11 cellular contexts compared by ENCODE assay signal in the genomic region with DNA sequence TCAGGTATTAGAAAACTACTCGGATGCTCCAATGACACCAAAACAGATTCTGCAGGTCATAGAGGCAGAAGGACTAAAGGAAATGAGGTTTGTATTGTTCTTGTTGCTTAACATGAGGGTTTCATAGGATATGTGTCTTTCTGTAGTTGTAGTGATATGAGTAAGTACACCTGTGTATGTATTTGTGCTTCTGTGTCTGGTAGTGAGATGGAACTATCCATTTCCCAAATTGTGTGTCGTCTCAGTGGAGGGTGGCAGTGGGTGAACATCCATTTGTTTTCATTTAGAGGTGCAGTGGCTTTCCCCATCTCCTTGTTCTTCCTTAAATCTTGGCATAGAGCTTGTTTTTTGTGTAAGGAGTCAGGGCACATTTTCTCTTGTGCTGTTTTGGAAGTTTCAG. TPM values are rescaled to one million over a fixed set of nuclear protein-coding genes. Genes with fewer than 3 reads are reported as not detected.
DNase-seq lines count a peak whose midpoint lies in the region; ATAC-seq and TF ChIP-seq lines count a peak whose summit lies in the region.
"Had no signal": no experiment of that assay in that cellular context is flagged by ENCODE, and none has a peak within 500 bp of the region (broad histone marks: within the 10 kb centered on the region; RNA-seq: fewer than 3 reads in every experiment).

No MANE protein-coding gene starts in this region.

- no CpG with 5 or more reads among the region's 2 CpGs for WGBS in trophoblast cell (ENCODE audit: extremely low coverage, insufficient coverage, insufficient read length)
- WGBS in esophagus muscularis mucosa = 79% methylated on average over 2 of the region's 2 CpGs

- H3K9me3 ChIP-seq in T-helper 17 cell (ENCODE audit: control insufficient read depth, low read length, poor library complexity, severe bottlenecking) = no peaks in the 10 kb centered on the region
- no peaks in the 10 kb centered on the region for H3K9me3 ChIP-seq in trophoblast cell (ENCODE audit: insufficient read depth, low read depth, low read length)
- H3K9me3 ChIP-seq in esophagus muscularis mucosa = no peaks in the 10 kb centered on the region

- H3K36me3 Mint-ChIP-seq in T-helper 17 cell (ENCODE audit: low read depth) = peaks cover 2% of the 10 kb centered on the region

- no peak overlapping the region for H2BK5ac ChIP-seq in trophoblast cell (ENCODE audit: low read depth, low read length, poor library complexity)

- TF ChIP-seq EP300 in esophagus muscularis mucosa (IDR thresholded peaks at IDR 0.05) = no peak

- peak overlapping the region; percentile 97 for H3K27ac Mint-ChIP-seq in T-helper 17 cell

- no peak overlapping the region for H2BK12ac ChIP-seq in trophoblast cell (ENCODE audit: low read length)

- no peaks in the 10 kb centered on the region for H3K79me1 ChIP-seq in trophoblast cell (ENCODE audit: low read length)

- H3K4me1 ChIP-seq in trophoblast cell (ENCODE audit: control insufficient read depth in 1 of 2, insufficient read depth in 2 of 2, low read length in 2 of 2) (no peaks in the 10 kb centered on the region), esophagus muscularis mucosa (peaks cover 39 to 79% (median 74%) of the 10 kb centered on the region in 4 donors)

- H3K4me2 ChIP-seq in trophoblast cell (ENCODE audit: low read length) = no peak overlapping the region

- TF ChIP-seq POLR2A in esophagus muscularis mucosa (IDR thresholded peaks at IDR 0.05; ENCODE audit: low read depth) = no peak

- H4K12ac ChIP-seq in trophoblast cell (ENCODE audit: low read depth, low read length) = no peak overlapping the region

- H4K91ac ChIP-seq in trophoblast cell (ENCODE audit: low read depth, low read length) = no peak overlapping the region

- no peak overlapping the region for H3K18ac ChIP-seq in trophoblast cell (ENCODE audit: low read length)

- no peak overlapping the region for H3K27ac ChIP-seq in trophoblast cell (ENCODE audit: low read depth, low read length)
- no peak overlapping the region for H3K27ac ChIP-seq in esophagus muscularis mucosa (replicated peaks in 1 of 4)
- H3K27ac ChIP-seq: 22Rv1, SK-N-MC had no signal

- H3K36me3 ChIP-seq in trophoblast cell (ENCODE audit: control insufficient read depth in 1 of 2, insufficient read depth in 2 of 2, low read length in 2 of 2) (peaks cover 8 to 13% of the 10 kb centered on the region in 2 experiments), esophagus muscularis mucosa (peaks cover 8 to 27% (median 16%) of the 10 kb centered on the region in 4 donors)

- intact Hi-C loops in esophagus muscularis mucosa (cut with DNase I) = no loop called here

- H4K8ac ChIP-seq in trophoblast cell (ENCODE audit: low read depth, low read length) = no peak overlapping the region

- H2BK120ac ChIP-seq in trophoblast cell (ENCODE audit: insufficient read depth, low read length, poor library complexity) = no peak overlapping the region

- H3K4me1 Mint-ChIP-seq in T-helper 17 cell = peaks cover 62% of the 10 kb centered on the region

- H3K4me3 Mint-ChIP-seq in T-helper 17 cell = peak overlapping the region; percentile 28

- H3K79me2 ChIP-seq in trophoblast cell (ENCODE audit: control insufficient read depth, insufficient read depth, low read length, poor library complexity) = peaks cover 10% of the 10 kb centered on the region

- TF ChIP-seq CTCF in esophagus muscularis mucosa (IDR thresholded peaks at IDR 0.05) = no peak

- peak overlapping the region; percentile 67 for H3K4ac ChIP-seq in trophoblast cell (ENCODE audit: low read depth, low read length)

- no peak overlapping the region for H3K9ac ChIP-seq in trophoblast cell (ENCODE audit: low read length)

- H3K23ac ChIP-seq in trophoblast cell (ENCODE audit: low read length) = no peak overlapping the region

- peak; percentile 41 for ATAC-seq in GM21619 (IDR thresholded peaks at IDR 0.05; ENCODE audit: unreplicated experiment)
- ATAC-seq in T-helper 17 cell = no peak
- ATAC-seq in HG02678 (IDR thresholded peaks at IDR 0.05; ENCODE audit: unreplicated experiment) = no peak

- no peak overlapping the region for H2AK5ac ChIP-seq in trophoblast cell (ENCODE audit: low read length)

- DNase-seq in NCI-H2171 treated with DMSO at 0.1 percent for 48 hours (lab: John Stamatoyannopoulos, UW) = peak; percentile 32
- no peak for DNase-seq in NCI-H2171 (lab: John Stamatoyannopoulos, UW)
- no peak for DNase-seq in T-helper 17 cell
- no peak for DNase-seq in trophoblast cell
- no peak for DNase-seq in esophagus muscularis mucosa (ENCODE audit: extremely low spot score)
- DNase-seq in middle frontal gyrus (ENCODE audit: extremely low spot score, low spot score) = no peak
- DNase-seq: NCI-H1092 had no signal

- H2AFZ ChIP-seq in trophoblast cell (ENCODE audit: insufficient read depth, low read length, poor library complexity) = no peak overlapping the region

- no peak overlapping the region for H3K4me3 ChIP-seq in trophoblast cell (ENCODE audit: low read depth, low read length)
- H3K4me3 ChIP-seq in esophagus muscularis mucosa = no peak overlapping the region
- H3K4me3 ChIP-seq: SK-N-MC had no signal

- H3K27me3 Mint-ChIP-seq in T-helper 17 cell = no peaks in the 10 kb centered on the region

- no peaks in the 10 kb centered on the region for H3K27me3 ChIP-seq in trophoblast cell (ENCODE audit: insufficient read depth, low read length)
- H3K27me3 ChIP-seq in esophagus muscularis mucosa = no peaks in the 10 kb centered on the region

- no peak overlapping the region for H3K14ac ChIP-seq in trophoblast cell (ENCODE audit: low read length)

RNA-seq across cellular contexts. Expression of a gene that starts 8.2 kb away (rescaled TPM):
- total RNA-seq in T-helper 17 cell = 100 to 1,000 TPM; 198 to 207 TPM
- polyA plus RNA-seq in trophoblast cell (2013) = 40.6 and 41.3 TPM in 2 replicates
- 10 to 100 TPM; 56.5 to 66.7 (median 61.8) TPM for total RNA-seq in esophagus muscularis mucosa
